9 cellular contexts compared by ENCODE assay signal in genomic region chr2:217316743-217317142, GRCh38.
DNase-seq lines count a peak whose midpoint lies in the region; ATAC-seq, FAIRE-seq and TF ChIP-seq lines count a peak whose summit lies in the region.
"Had no signal": no experiment of that assay in that cellular context is flagged by ENCODE, and none has a peak within 500 bp of the region (broad histone marks: within the 10 kb centered on the region; RNA-seq: fewer than 3 reads in every experiment).

No MANE protein-coding gene starts in this region.

- TF ChIP-seq EP300 in gastroesophageal sphincter (IDR thresholded peaks at IDR 0.05), result no peak

- H3K4me3 ChIP-seq in NB4 (ENCODE audit: low read depth, low read length), result no peak overlapping the region
- no peak overlapping the region for H3K4me3 ChIP-seq in fibroblast of villous mesenchyme (ENCODE audit: low read depth, low read length)
- no peak overlapping the region for H3K4me3 ChIP-seq in gastroesophageal sphincter

- H3K9me3 ChIP-seq in gastroesophageal sphincter, result peaks cover 0 to 9% (median 0%) of the 10 kb centered on the region in 3 donors

- TF ChIP-seq CTCF in NB4 (IDR thresholded peaks at IDR 0.05; ENCODE audit: low read depth, low read length) (no peak), fibroblast of villous mesenchyme (IDR thresholded peaks at IDR 0.05; ENCODE audit: insufficient read depth, low read depth, low read length) (no peak), gastroesophageal sphincter (IDR thresholded peaks at IDR 0.05) (no peak)

- ATAC-seq in HG02623 (IDR thresholded peaks at IDR 0.05; ENCODE audit: unreplicated experiment) (peak; percentile 61), HG03108 (IDR thresholded peaks at IDR 0.05; ENCODE audit: unreplicated experiment) (no peak), GM21737 (IDR thresholded peaks at IDR 0.05; ENCODE audit: unreplicated experiment) (no peak), gastroesophageal sphincter (no peak)

- TF ChIP-seq POLR2A in GM12891 (IDR thresholded peaks at IDR 0.05; ENCODE audit: low read depth, low read length), result no peak
- TF ChIP-seq POLR2A in NB4 (IDR thresholded peaks at IDR 0.05; ENCODE audit: extremely low read depth, insufficient read length), result no peak
- no peak for TF ChIP-seq POLR2A in gastroesophageal sphincter (IDR thresholded peaks at IDR 0.05)

- WGBS in gastroesophageal sphincter (ENCODE audit: low coverage in 1 of 2), 2 donors, result 55 to 69% methylated on average over 1 of the region's 1 CpG

- H3K4me1 ChIP-seq in gastroesophageal sphincter, result no peaks in the 10 kb centered on the region

- H3K27me3 ChIP-seq in gastroesophageal sphincter, result no peaks in the 10 kb centered on the region

- H3K36me3 ChIP-seq in gastroesophageal sphincter, result no peaks in the 10 kb centered on the region

- DNase-seq in GM12891 (ENCODE audit: insufficient read length, low spot score) (peak; percentile 39), NB4 (ENCODE audit: low read depth) (peak; percentile 91), fibroblast of villous mesenchyme (ENCODE audit: low read depth) (peak; percentile 74)
- DNase-seq in activated CD4-positive, alpha-beta T cell treated with anti-CD3 and anti-CD28 coated beads for 48 hours, result no peak
- DNase-seq: hypothalamus had no signal

- H3K27ac ChIP-seq in gastroesophageal sphincter, result no peak overlapping the region

- FAIRE-seq in GM12891 (lab: Jason Lieb, UNC), result peak; percentile 80

TF ChIP-seq in GM12891, 5 proteins besides CTCF, POLR2A, EP300 and RAD21:
- TF ChIP-seq POLR2AphosphoS5 (IDR thresholded peaks at IDR 0.05; ENCODE audit: low read depth, low read length) (no peak), SPI1 (IDR thresholded peaks at IDR 0.05; ENCODE audit: low read depth, low read length) (peak; percentile 95), TAF1 (IDR thresholded peaks at IDR 0.05; ENCODE audit: low read depth, low read length) (no peak)
TF ChIP-seq in GM12891: peak in this region for 1.
